ENCODE assay signal across 35 cellular contexts in genomic region chr6:151850479-151850878, GRCh38. TPM values are rescaled to one million over a fixed set of nuclear protein-coding genes. Genes with fewer than 3 reads are reported as not detected.
"Had no signal": no experiment of that assay in that cellular context is flagged by ENCODE, and none has a peak within 500 bp of the region (broad histone marks: within the 10 kb centered on the region; RNA-seq: fewer than 3 reads in every experiment).

No MANE protein-coding gene starts in this region.

- ATAC-seq: activated CD4-positive, alpha-beta T cell treated with anti-CD3 and anti-CD28 coated beads for 36 hours; activated CD8-positive, alpha-beta memory T cell treated with anti-CD3 and anti-CD28 coated beads, Interleukin-2, amount 10 ng/mL, durations not matched to agents 7 days and 5 days; activated CD8-positive, alpha-beta T cell treated with anti-CD3 and anti-CD28 coated beads, Interleukin-2, amount 10 ng/mL, durations not matched to agents 7 days and 5 days; activated naive CD4-positive, alpha-beta T cell treated with anti-CD3 and anti-CD28 coated beads, Interleukin-2, amount 50 U/mL, for 72 hours; activated T-cell treated with anti-CD3 and anti-CD28 coated beads, Interleukin-2, amount 50 U/mL, for 72 hours; foreskin keratinocyte; gastrocnemius medialis; heart left ventricle had no signal

- H3K27ac ChIP-seq: ascending aorta, breast epithelium, cardiac muscle cell, colonic mucosa, esophagus muscularis mucosa, foreskin keratinocyte, gastrocnemius medialis, heart left ventricle, WERI-Rb-1 had no signal

- H3K27ac Mint-ChIP-seq: activated CD4-positive, alpha-beta memory T cell treated with anti-CD3 and anti-CD28 coated beads for 36 hours; activated CD4-positive, alpha-beta T cell treated with anti-CD3 and anti-CD28 coated beads for 36 hours; activated CD4-positive, alpha-beta T cell treated with anti-CD3 and anti-CD28 coated beads, Interleukin-2, amount 10 ng/mL, durations not matched to agents 24 days and 14 days; activated CD8-positive, alpha-beta memory T cell treated with anti-CD3 and anti-CD28 coated beads, Interleukin-2, amount 10 ng/mL, durations not matched to agents 7 days and 5 days; activated CD8-positive, alpha-beta T cell treated with anti-CD3 and anti-CD28 coated beads, Interleukin-2, amount 10 ng/mL, durations not matched to agents 7 days and 5 days; activated naive CD4-positive, alpha-beta T cell treated with anti-CD3 and anti-CD28 coated beads, Interleukin-2, amount 10 ng/mL, durations not matched to agents 7 days and 5 days; activated naive CD4-positive, alpha-beta T cell treated with anti-CD3 and anti-CD28 coated beads, Interleukin-2, amount 50 U/mL, for 72 hours; activated naive CD8-positive, alpha-beta T cell treated with anti-CD3 and anti-CD28 coated beads, Interleukin-2, amount 10 ng/mL, durations not matched to agents 7 days and 5 days; activated T-cell treated with anti-CD3 and anti-CD28 coated beads, Interleukin-2, amount 50 U/mL, for 24 hours; activated T-cell treated with anti-CD3 and anti-CD28 coated beads, Interleukin-2, amount 50 U/mL, for 72 hours; brain; T-helper 1 cell treated with Interleukin-12 subunit alpha and Interleukin-12 subunit beta and Interleukin-4 antibody, amounts not matched to agents 30 μg/mL and 1 μg/mL, for 36 hours; T-helper 2 cell treated with Interferon-gamma antibody and Interleukin-4, amounts not matched to agents 5 μg/mL and 100 μg/mL, for 36 hours had no signal

- H3K36me3 Mint-ChIP-seq: activated CD4-positive, alpha-beta memory T cell treated with anti-CD3 and anti-CD28 coated beads for 36 hours; activated CD8-positive, alpha-beta memory T cell treated with anti-CD3 and anti-CD28 coated beads, Interleukin-2, amount 10 ng/mL, durations not matched to agents 7 days and 5 days; activated naive CD4-positive, alpha-beta T cell treated with anti-CD3 and anti-CD28 coated beads, Interleukin-2, amount 10 ng/mL, durations not matched to agents 7 days and 5 days; activated naive CD4-positive, alpha-beta T cell treated with anti-CD3 and anti-CD28 coated beads, Interleukin-2, amount 50 U/mL, for 72 hours; activated naive CD8-positive, alpha-beta T cell treated with anti-CD3 and anti-CD28 coated beads, Interleukin-2, amount 10 ng/mL, durations not matched to agents 7 days and 5 days; brain had no signal

- H3K4me1 Mint-ChIP-seq: activated CD4-positive, alpha-beta T cell treated with anti-CD3 and anti-CD28 coated beads for 36 hours; activated CD4-positive, alpha-beta T cell treated with anti-CD3 and anti-CD28 coated beads, Interleukin-2, amount 10 ng/mL, durations not matched to agents 24 days and 14 days; activated CD8-positive, alpha-beta memory T cell treated with anti-CD3 and anti-CD28 coated beads, Interleukin-2, amount 10 ng/mL, durations not matched to agents 7 days and 5 days; activated naive CD4-positive, alpha-beta T cell treated with anti-CD3 and anti-CD28 coated beads, Interleukin-2, amount 10 ng/mL, durations not matched to agents 7 days and 5 days; activated naive CD8-positive, alpha-beta T cell treated with anti-CD3 and anti-CD28 coated beads, Interleukin-2, amount 10 ng/mL, durations not matched to agents 7 days and 5 days; brain had no signal

- DNase-seq: activated CD4-positive, alpha-beta memory T cell treated with anti-CD3 and anti-CD28 coated beads for 36 hours; activated CD4-positive, alpha-beta T cell treated with anti-CD3 and anti-CD28 coated beads for 36 hours; activated CD4-positive, alpha-beta T cell treated with anti-CD3 and anti-CD28 coated beads, Interleukin-2, amount 10 ng/mL, durations not matched to agents 24 days and 14 days; activated CD4-positive, CD25-positive, alpha-beta regulatory T cell; activated CD4-positive, CD25-positive, alpha-beta regulatory T cell treated with anti-CD3 and anti-CD28 coated beads, Interleukin-2, amount 50 U/mL, for 72 hours; activated CD8-positive, alpha-beta memory T cell treated with anti-CD3 and anti-CD28 coated beads, Interleukin-2, amount 10 ng/mL, durations not matched to agents 7 days and 5 days; activated CD8-positive, alpha-beta memory T cell treated with anti-CD3 and anti-CD28 coated beads, Interleukin-2, amount 50 U/mL, for 4 hours; activated CD8-positive, alpha-beta T cell treated with anti-CD3 and anti-CD28 coated beads, Interleukin-2, amount 10 ng/mL, durations not matched to agents 7 days and 5 days; activated gamma-delta T cell; activated naive CD4-positive, alpha-beta T cell; activated naive CD4-positive, alpha-beta T cell treated with anti-CD3 and anti-CD28 coated beads, Interleukin-2, amount 10 ng/mL, durations not matched to agents 7 days and 5 days; activated naive CD8-positive, alpha-beta T cell treated with anti-CD3 and anti-CD28 coated beads, Interleukin-2, amount 10 ng/mL, durations not matched to agents 7 days and 5 days; activated T-cell treated with anti-CD3 and anti-CD28 coated beads for 4 hours; activated T-cell treated with anti-CD3 and anti-CD28 coated beads, Interleukin-2, amount 50 U/mL, for 24 hours; activated T-cell treated with anti-CD3 and anti-CD28 coated beads, Interleukin-2, amount 50 U/mL, for 72 hours; central memory CD4-positive, alpha-beta T cell; cerebellar nuclear complex; colonic mucosa; effector memory CD4-positive, alpha-beta T cell; erythroblast; foreskin keratinocyte; gastrocnemius medialis; glutamatergic neuron; heart left ventricle; T1000; WERI-Rb-1 had no signal

- H3K27me3 Mint-ChIP-seq: activated CD4-positive, alpha-beta memory T cell treated with anti-CD3 and anti-CD28 coated beads for 36 hours; activated CD4-positive, alpha-beta T cell treated with anti-CD3 and anti-CD28 coated beads for 36 hours; activated CD4-positive, alpha-beta T cell treated with anti-CD3 and anti-CD28 coated beads, Interleukin-2, amount 10 ng/mL, durations not matched to agents 24 days and 14 days; activated CD8-positive, alpha-beta memory T cell treated with anti-CD3 and anti-CD28 coated beads, Interleukin-2, amount 10 ng/mL, durations not matched to agents 7 days and 5 days; activated naive CD4-positive, alpha-beta T cell treated with anti-CD3 and anti-CD28 coated beads, Interleukin-2, amount 10 ng/mL, durations not matched to agents 7 days and 5 days; activated naive CD8-positive, alpha-beta T cell treated with anti-CD3 and anti-CD28 coated beads, Interleukin-2, amount 10 ng/mL, durations not matched to agents 7 days and 5 days; activated T-cell treated with anti-CD3 and anti-CD28 coated beads, Interleukin-2, amount 50 U/mL, for 24 hours had no signal

- H3K27me3 ChIP-seq: ascending aorta, breast epithelium, cardiac muscle cell, colonic mucosa, esophagus muscularis mucosa, foreskin keratinocyte, gastrocnemius medialis, heart left ventricle had no signal

- H3K4me1 ChIP-seq: ascending aorta, breast epithelium, colonic mucosa, esophagus muscularis mucosa, foreskin keratinocyte, gastrocnemius medialis, heart left ventricle had no signal

- H3K4me3 Mint-ChIP-seq: activated CD4-positive, alpha-beta memory T cell treated with anti-CD3 and anti-CD28 coated beads for 36 hours; activated CD4-positive, alpha-beta T cell treated with anti-CD3 and anti-CD28 coated beads for 36 hours; activated CD4-positive, alpha-beta T cell treated with anti-CD3 and anti-CD28 coated beads, Interleukin-2, amount 10 ng/mL, durations not matched to agents 24 days and 14 days; activated CD8-positive, alpha-beta memory T cell treated with anti-CD3 and anti-CD28 coated beads, Interleukin-2, amount 10 ng/mL, durations not matched to agents 7 days and 5 days; activated CD8-positive, alpha-beta T cell treated with anti-CD3 and anti-CD28 coated beads, Interleukin-2, amount 10 ng/mL, durations not matched to agents 7 days and 5 days; activated naive CD4-positive, alpha-beta T cell treated with anti-CD3 and anti-CD28 coated beads, Interleukin-2, amount 10 ng/mL, durations not matched to agents 7 days and 5 days; activated naive CD8-positive, alpha-beta T cell treated with anti-CD3 and anti-CD28 coated beads, Interleukin-2, amount 10 ng/mL, durations not matched to agents 7 days and 5 days; activated T-cell treated with anti-CD3 and anti-CD28 coated beads, Interleukin-2, amount 50 U/mL, for 24 hours; activated T-cell treated with anti-CD3 and anti-CD28 coated beads, Interleukin-2, amount 50 U/mL, for 72 hours; brain; T-helper 1 cell treated with Interleukin-12 subunit alpha and Interleukin-12 subunit beta and Interleukin-4 antibody, amounts not matched to agents 30 μg/mL and 1 μg/mL, for 36 hours; T-helper 2 cell treated with Interferon-gamma antibody and Interleukin-4, amounts not matched to agents 5 μg/mL and 100 μg/mL, for 36 hours had no signal

- H3K36me3 ChIP-seq: ascending aorta, breast epithelium, cardiac muscle cell, colonic mucosa, esophagus muscularis mucosa, gastrocnemius medialis, heart left ventricle, WERI-Rb-1 had no signal

- H3K4me3 ChIP-seq: ascending aorta, breast epithelium, cardiac muscle cell, colonic mucosa, esophagus muscularis mucosa, gastrocnemius medialis, heart left ventricle had no signal

- H3K9me3 ChIP-seq: ascending aorta, breast epithelium, colonic mucosa, esophagus muscularis mucosa, gastrocnemius medialis, heart left ventricle had no signal

RNA-seq across cellular contexts. Expression of gene ESR1, which starts 43.0 kb away (rescaled TPM):
- total RNA-seq: dermis microvascular lymphatic vessel endothelial cell had no signal
